In genomic region chr9:137453643-137454081, GRCh38 we compare ENCODE assay signal across 7 cellular contexts. TPM values are rescaled to one million over a fixed set of nuclear protein-coding genes. Genes with fewer than 3 reads are reported as not detected.
DNase-seq lines count a peak whose midpoint lies in the region; ATAC-seq and TF ChIP-seq lines count a peak whose summit lies in the region.

No MANE protein-coding gene starts in this region.

- no peak overlapping the region for H3K27ac Mint-ChIP-seq in activated CD4-positive, alpha-beta memory T cell treated with anti-CD3 and anti-CD28 coated beads, Interleukin-2, amount 10 ng/mL, durations not matched to agents 7 days and 5 days
- peak overlapping the region; percentile 67 for H3K27ac Mint-ChIP-seq in mesothelial cell of epicardium

- intact Hi-C loops in stomach (cut with DNase I; ENCODE audit: low total_unique reads), result no loop called here

- POLR2A ChIA-PET in activated CD4-positive, alpha-beta memory T cell treated with anti-CD3 and anti-CD28 coated beads, Interleukin-2, amount 10 ng/mL, durations not matched to agents 7 days and 5 days (lab: Charles Lee), result no interaction called here

- H3K4me1 ChIP-seq in stomach, result peaks cover 30 to 56% (median 46%) of the 10 kb centered on the region in 4 donors

- WGBS in stomach, 5 donors, result 9 to 15% (median 14%) methylated on average over 15 to 25 of the region's 25 CpGs

- TF ChIP-seq CTCF in NB4 (IDR thresholded peaks at IDR 0.05; ENCODE audit: low read depth, low read length), result no peak
- no peak for TF ChIP-seq CTCF in mesothelial cell of epicardium (IDR thresholded peaks at IDR 0.05; ENCODE audit: unreplicated experiment)
- TF ChIP-seq CTCF in stomach (IDR thresholded peaks at IDR 0.05), result no peak

- peaks cover 27% of the 10 kb centered on the region for H3K4me1 Mint-ChIP-seq in activated CD4-positive, alpha-beta memory T cell treated with anti-CD3 and anti-CD28 coated beads, Interleukin-2, amount 10 ng/mL, durations not matched to agents 7 days and 5 days
- peaks cover 11% of the 10 kb centered on the region for H3K4me1 Mint-ChIP-seq in mesothelial cell of epicardium

- no peaks in the 10 kb centered on the region for H3K9me3 Mint-ChIP-seq in activated CD4-positive, alpha-beta memory T cell treated with anti-CD3 and anti-CD28 coated beads, Interleukin-2, amount 10 ng/mL, durations not matched to agents 7 days and 5 days
- H3K9me3 Mint-ChIP-seq in mesothelial cell of epicardium, result no peaks in the 10 kb centered on the region

- TF ChIP-seq POLR2A in NB4 (IDR thresholded peaks at IDR 0.05; ENCODE audit: extremely low read depth, insufficient read length), result no peak
- TF ChIP-seq POLR2A in erythroblast (IDR thresholded peaks at IDR 0.05; ENCODE audit: low read length), result no peak
- TF ChIP-seq POLR2A in stomach (IDR thresholded peaks at IDR 0.05), result no peak

- no peaks in the 10 kb centered on the region for H3K27me3 ChIP-seq in stomach

- no peak overlapping the region for H3K4me3 Mint-ChIP-seq in activated CD4-positive, alpha-beta memory T cell treated with anti-CD3 and anti-CD28 coated beads, Interleukin-2, amount 10 ng/mL, durations not matched to agents 7 days and 5 days
- H3K4me3 Mint-ChIP-seq in mesothelial cell of epicardium, result peak overlapping the region; percentile 69

- in situ Hi-C loops in G401 (cut with HindIII; ENCODE audit: low sequenced_read_pairs), result no loop called here

- no peaks in the 10 kb centered on the region for H3K9me3 ChIP-seq in stomach

- H3K4me3 ChIP-seq in NB4 (ENCODE audit: low read depth, low read length), result no peak overlapping the region
- H3K4me3 ChIP-seq in stomach, result peak overlapping the region; percentile 38 to 50 (median 40)

- H3K36me3 ChIP-seq in stomach, result peaks cover 17 to 53% (median 44%) of the 10 kb centered on the region in 4 donors

- DNase-seq in NB4 (ENCODE audit: low read depth), result peak; percentile 58
- DNase-seq in activated CD4-positive, alpha-beta memory T cell treated with anti-CD3 and anti-CD28 coated beads, Interleukin-2, amount 10 ng/mL, durations not matched to agents 7 days and 5 days, result peak; percentile 73
- DNase-seq in erythroblast (lab: John Stamatoyannopoulos, UW), result peak; percentile 73 to 77
- DNase-seq in mesothelial cell of epicardium (ENCODE audit: low spot score in 2 of 2, unreplicated experiment in 2 of 2), result peak; percentile 61 to 79
- DNase-seq in stomach, result peak; percentile 82
- DNase-seq in G401 (ENCODE audit: low spot score), result no peak

- no peaks in the 10 kb centered on the region for H3K27me3 Mint-ChIP-seq in activated CD4-positive, alpha-beta memory T cell treated with anti-CD3 and anti-CD28 coated beads, Interleukin-2, amount 10 ng/mL, durations not matched to agents 7 days and 5 days
- H3K27me3 Mint-ChIP-seq in mesothelial cell of epicardium (ENCODE audit: low read depth), result no peaks in the 10 kb centered on the region

- H3K36me3 Mint-ChIP-seq in activated CD4-positive, alpha-beta memory T cell treated with anti-CD3 and anti-CD28 coated beads, Interleukin-2, amount 10 ng/mL, durations not matched to agents 7 days and 5 days (ENCODE audit: low read depth), result peaks cover 6% of the 10 kb centered on the region
- peaks cover 3% of the 10 kb centered on the region for H3K36me3 Mint-ChIP-seq in mesothelial cell of epicardium

- no peak for TF ChIP-seq EP300 in stomach (IDR thresholded peaks at IDR 0.05)

- peak overlapping the region in 4 of 5 donors; percentile 46 to 85 (median 48) for H3K27ac ChIP-seq in stomach

- peak; percentile 66 for ATAC-seq in GM19395 (IDR thresholded peaks at IDR 0.05; ENCODE audit: unreplicated experiment)

- CTCF ChIA-PET in activated CD4-positive, alpha-beta memory T cell treated with anti-CD3 and anti-CD28 coated beads, Interleukin-2, amount 10 ng/mL, durations not matched to agents 7 days and 5 days (lab: Charles Lee), result interaction anchor here (1.0 kb wide), 1 partner anchor 10 kb away, joined by 3 read pairs; no protein-coding TSS in a partner anchor

RNA-seq across cellular contexts. Expression of gene NSMF, which starts 5.5 kb away (rescaled TPM):
- total RNA-seq in activated CD4-positive, alpha-beta memory T cell treated with anti-CD3 and anti-CD28 coated beads, Interleukin-2, amount 10 ng/mL, durations not matched to agents 7 days and 5 days, result 10 to 100 TPM; 29.0 to 31.9 TPM
- total RNA-seq in mesothelial cell of epicardium (85.3 to 85.6 TPM (median 85.3 TPM) in 3 replicates), stomach (10 to 100 TPM; 11.7 to 84.9 (median 56.6) TPM)
- polyA plus RNA-seq in stomach, result 10 to 100 TPM; 20.3 to 45.4 (median 28.9) TPM
- 76.9 and 96.6 TPM in 2 replicates for total RNA-seq in G401 (2014; rRNA removed; shearing (Covaris generic))

RNA-seq across cellular contexts. Expression of gene ENTPD8, which starts 12.5 kb away (rescaled TPM):
- not detected for total RNA-seq in activated CD4-positive, alpha-beta memory T cell treated with anti-CD3 and anti-CD28 coated beads, Interleukin-2, amount 10 ng/mL, durations not matched to agents 7 days and 5 days
- total RNA-seq in mesothelial cell of epicardium (1.4 to 1.7 TPM (median 1.6 TPM) in 3 replicates), stomach (10 to 100 TPM in 2 of 5 donors, 1 to 10 TPM in 1, under 1 TPM in 2; 0.89 to 37.9 (median 5.9) TPM)
- polyA plus RNA-seq in stomach, result 10 to 100 TPM in 1 of 3 donors, 1 to 10 TPM in 2; 2.8 to 16.2 (median 7.6) TPM
- total RNA-seq in G401 (2014; rRNA removed; shearing (Covaris generic)), result 1.6 and 1.9 TPM in 2 replicates

RNA-seq across cellular contexts. Expression of gene NOXA1, which starts 30.5 kb away (rescaled TPM):
- total RNA-seq in activated CD4-positive, alpha-beta memory T cell treated with anti-CD3 and anti-CD28 coated beads, Interleukin-2, amount 10 ng/mL, durations not matched to agents 7 days and 5 days, result under 1 TPM; 0.50 to 0.73 TPM
- total RNA-seq in mesothelial cell of epicardium (19.9 to 22.1 TPM (median 21.4 TPM) in 3 replicates), stomach (10 to 100 TPM in 2 of 5 donors, 1 to 10 TPM in 3; 3.5 to 43.2 (median 8.3) TPM)
- polyA plus RNA-seq in stomach, result 10 to 100 TPM; 14.4 to 20.5 (median 15.1) TPM
- total RNA-seq in G401 (2014; rRNA removed; shearing (Covaris generic)), result 0.18 TPM in 1 of 2 replicates, not detected in the other

RNA-seq across cellular contexts. Expression of gene EXD3, which starts 30.7 kb away (rescaled TPM):
- 10 to 100 TPM; 17.9 to 18.1 TPM for total RNA-seq in activated CD4-positive, alpha-beta memory T cell treated with anti-CD3 and anti-CD28 coated beads, Interleukin-2, amount 10 ng/mL, durations not matched to agents 7 days and 5 days
- 37.2 to 38.2 TPM (median 37.3 TPM) in 3 replicates for total RNA-seq in mesothelial cell of epicardium
- 100 to 1,000 TPM in 1 of 5 donors, 10 to 100 TPM in 4; 12.9 to 105 (median 28.1) TPM for total RNA-seq in stomach
- polyA plus RNA-seq in stomach, result 10 to 100 TPM; 17.4 to 27.3 (median 20.7) TPM
- 4.8 and 7.9 TPM in 2 replicates for total RNA-seq in G401 (2014; rRNA removed; shearing (Covaris generic))
